In genomic region chr2:27663463-27664244, GRCh38 we compare ENCODE assay signal across 8 cellular contexts. TPM values are rescaled to one million over a fixed set of nuclear protein-coding genes. Genes with fewer than 3 reads are reported as not detected.
A peak's percentile ranks its signal among the peaks of the same experiment; 100 is the strongest.
DNase-seq lines count a peak whose midpoint lies in the region; ATAC-seq and TF ChIP-seq lines count a peak whose summit lies in the region.

TSS of gene SLC4A1AP (plus strand) at chr2:27663889. CDS start at chr2:27663915, 26 bp downstream.
A gene with protein sequence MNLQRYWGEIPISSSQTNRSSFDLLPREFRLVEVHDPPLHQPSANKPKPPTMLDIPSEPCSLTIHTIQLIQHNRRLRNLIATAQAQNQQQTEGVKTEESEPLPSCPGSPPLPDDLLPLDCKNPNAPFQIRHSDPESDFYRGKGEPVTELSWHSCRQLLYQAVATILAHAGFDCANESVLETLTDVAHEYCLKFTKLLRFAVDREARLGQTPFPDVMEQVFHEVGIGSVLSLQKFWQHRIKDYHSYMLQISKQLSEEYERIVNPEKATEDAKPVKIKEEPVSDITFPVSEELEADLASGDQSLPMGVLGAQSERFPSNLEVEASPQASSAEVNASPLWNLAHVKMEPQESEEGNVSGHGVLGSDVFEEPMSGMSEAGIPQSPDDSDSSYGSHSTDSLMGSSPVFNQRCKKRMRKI (minus strand): TSS chr2:27663614. CDS start chr2:27662192, 1,422 bp downstream.

- intact Hi-C loops in mucosa of descending colon (cut with DNase I, micrococcal nuclease) = no loop called here

- peaks cover 21% of the 10 kb centered on the region for H3K4me1 ChIP-seq in mucosa of descending colon (ENCODE audit: low read depth)

- no peaks in the 10 kb centered on the region for H3K9me3 ChIP-seq in mucosa of descending colon

- TF ChIP-seq CTCF in epithelial cell of proximal tubule (conservative IDR thresholded peaks at IDR 0.05; ENCODE audit: low read depth, low read length) (peak; percentile 8), mucosa of descending colon (IDR thresholded peaks at IDR 0.05) (no peak)

- peak within 1 kb of the TSS; percentile 95 for H3K4me3 ChIP-seq in epithelial cell of proximal tubule (ENCODE audit: low read depth, low read length)
- H3K4me3 ChIP-seq in mucosa of descending colon = peak within 1 kb of the TSS; percentile 85

- H3K36me3 ChIP-seq in mucosa of descending colon (ENCODE audit: low read depth) = no peaks in the 10 kb centered on the region

- ATAC-seq in GM21447 (IDR thresholded peaks at IDR 0.05; ENCODE audit: unreplicated experiment) (peak; percentile 65), mucosa of descending colon (peak; percentile 91)

- DNase-seq in COR-L47 (lab: John Stamatoyannopoulos, UW) (peak; percentile 84), HuH-7.5 (ENCODE audit: low spot score) (peak; percentile 41), OCI-M1 (lab: John Stamatoyannopoulos, UW) (peak; percentile 89), activated T-cell treated with anti-CD3 and anti-CD28 coated beads for 24 hours (ENCODE audit: low read depth) (peak; percentile 65), epithelial cell of proximal tubule (ENCODE audit: low read depth) (peak; percentile 74), mucosa of descending colon (peak; percentile 65 to 78 (median 78))
- DNase-seq in stimulated activated CD8-positive, alpha-beta memory T cell treated with anti-CD3 and anti-CD28 coated beads, Interleukin-4, amount 100 ng/mL, for 24 hours (ENCODE audit: low read depth) = peak; percentile 48

RNA-seq across cellular contexts. Expression of gene SLC4A1AP, which starts in this region (rescaled TPM):
- total RNA-seq in epithelial cell of proximal tubule (25.8 and 34.7 TPM in 2 replicates), mucosa of descending colon (10 to 100 TPM; 14.8 to 15.8 (median 15.5) TPM)

RNA-seq across cellular contexts. Expression of the second gene that starts in this region (rescaled TPM):
- total RNA-seq in epithelial cell of proximal tubule = 15.3 and 21.3 TPM in 2 replicates
- 10 to 100 TPM; 19.5 to 30.3 (median 28.1) TPM for total RNA-seq in mucosa of descending colon

Comparison
In these comparisons a context has a peak if more than half of its experiments do, and no peak if none do; other contexts are left out.
1. Peak in every context shown above with its lines: DNase-seq, ATAC-seq and H3K4me3 ChIP-seq.